ENCODE assay signal across 19 cellular contexts in the genomic region with DNA sequence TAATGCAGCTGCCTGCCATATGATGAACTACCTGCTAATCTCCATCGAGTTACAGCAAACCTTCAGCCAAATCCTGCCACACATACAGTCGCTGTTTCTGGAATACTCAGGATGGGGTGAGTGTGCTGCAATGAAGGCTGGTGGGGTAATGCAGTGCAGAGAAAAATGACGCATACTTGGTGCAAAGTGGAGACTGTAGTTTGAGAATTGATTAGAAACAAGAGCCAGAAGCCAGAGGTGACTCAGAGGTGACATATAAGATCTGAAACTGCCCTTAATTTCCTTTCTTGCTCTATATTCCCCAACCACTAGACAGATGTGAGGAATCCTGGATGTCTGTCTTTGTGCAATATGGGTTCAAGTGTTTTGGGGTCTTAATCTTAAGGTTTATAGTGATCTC. TPM values are rescaled to one million over a fixed set of nuclear protein-coding genes. Genes with fewer than 3 reads are reported as not detected.
"Had no signal": no experiment of that assay in that cellular context is flagged by ENCODE, and none has a peak within 500 bp of the region (broad histone marks: within the 10 kb centered on the region; RNA-seq: fewer than 3 reads in every experiment).

No MANE protein-coding gene starts in this region.

- H3K27me3 ChIP-seq: body of pancreas, neutrophil, right atrium auricular region, stomach had no signal

- H3K4me3 ChIP-seq: body of pancreas, right atrium auricular region, stomach had no signal

- H3K9me3 Mint-ChIP-seq: activated naive CD4-positive, alpha-beta T cell treated with anti-CD3 and anti-CD28 coated beads, Interleukin-2, amount 50 U/mL, for 24 hours; dendritic cell treated with granulocyte-macrophage colony-stimulating factor and Interleukin-4, amounts not matched to agents 40 ng/mL and 50 ng/mL, for 4 days; effector memory CD8-positive, alpha-beta T cell had no signal

- H3K4me1 Mint-ChIP-seq: activated B cell treated with CpG ODN at 0.5 μM for 24 hours; activated naive CD4-positive, alpha-beta T cell treated with anti-CD3 and anti-CD28 coated beads, Interleukin-2, amount 50 U/mL, for 24 hours; T-helper 17 cell had no signal

- H3K36me3 Mint-ChIP-seq: activated naive CD4-positive, alpha-beta T cell treated with anti-CD3 and anti-CD28 coated beads, Interleukin-2, amount 50 U/mL, for 24 hours had no signal

- H3K36me3 ChIP-seq: neutrophil, stomach had no signal

- H3K27ac ChIP-seq: body of pancreas, neutrophil, right atrium auricular region, stomach had no signal

- H3K27ac Mint-ChIP-seq: activated B cell treated with CpG ODN at 0.5 μM for 24 hours; activated naive CD4-positive, alpha-beta T cell treated with anti-CD3 and anti-CD28 coated beads, Interleukin-2, amount 50 U/mL, for 24 hours; dendritic cell treated with granulocyte-macrophage colony-stimulating factor and Interleukin-4, amounts not matched to agents 40 ng/mL and 50 ng/mL, for 4 days; effector memory CD8-positive, alpha-beta T cell; T-helper 17 cell had no signal

- H3K4me3 Mint-ChIP-seq: activated B cell treated with CpG ODN at 0.5 μM for 24 hours; activated naive CD4-positive, alpha-beta T cell treated with anti-CD3 and anti-CD28 coated beads, Interleukin-2, amount 50 U/mL, for 24 hours; dendritic cell treated with granulocyte-macrophage colony-stimulating factor and Interleukin-4, amounts not matched to agents 40 ng/mL and 50 ng/mL, for 4 days; effector memory CD8-positive, alpha-beta T cell; naive thymus-derived CD4-positive, alpha-beta T cell; T-helper 17 cell had no signal

- H3K27me3 Mint-ChIP-seq: dendritic cell treated with granulocyte-macrophage colony-stimulating factor and Interleukin-4, amounts not matched to agents 40 ng/mL and 50 ng/mL, for 4 days had no signal

- H3K9me3 ChIP-seq: body of pancreas, neutrophil, right atrium auricular region, stomach had no signal

- H3K4me1 ChIP-seq: right atrium auricular region, stomach had no signal

- ATAC-seq: body of pancreas; effector memory CD8-positive, alpha-beta T cell; left colon; naive thymus-derived CD4-positive, alpha-beta T cell; T-helper 17 cell had no signal

- DNase-seq: activated B cell treated with CpG ODN at 0.5 μM for 24 hours; activated effector memory CD4-positive, alpha-beta T cell treated with Interleukin-2 at 50 U/mL for 16 hours; activated T-cell treated with anti-CD3 and anti-CD28 coated beads, Interleukin-2, amount 50 U/mL, for 1 hour; amniotic stem cell; body of pancreas; effector memory CD8-positive, alpha-beta T cell; glutamatergic neuron; left colon; naive thymus-derived CD4-positive, alpha-beta T cell; small intestine; stomach; T-helper 17 cell had no signal

RNA-seq across cellular contexts. Expression of a gene that starts 22.0 kb away (rescaled TPM):
- total RNA-seq: activated B cell treated with CpG ODN at 0.5 μM for 24 hours; epithelial cell of proximal tubule; lung microvascular endothelial cell; mononuclear cell; naive thymus-derived CD4-positive, alpha-beta T cell; T-helper 17 cell had no signal
